Comparison of ENCODE assay signal across 17 cellular contexts in genomic region chr3:11118181-11118682, GRCh38. TPM values are rescaled to one million over a fixed set of nuclear protein-coding genes. Genes with fewer than 3 reads are reported as not detected.
DNase-seq lines count a peak whose midpoint lies in the region; ATAC-seq and TF ChIP-seq lines count a peak whose summit lies in the region.
"Had no signal": no experiment of that assay in that cellular context is flagged by ENCODE, and none has a peak within 500 bp of the region (broad histone marks: within the 10 kb centered on the region; RNA-seq: fewer than 3 reads in every experiment).

No MANE protein-coding gene starts in this region.

- H3K4me1 ChIP-seq in esophagus muscularis mucosa (peaks cover 0 to 7% (median 0%) of the 10 kb centered on the region in 4 donors), vagina (no peaks in the 10 kb centered on the region)
- H3K4me1 ChIP-seq: colonic mucosa, esophagus squamous epithelium, parathyroid adenoma had no signal

- peaks cover 0 to 10% (median 6%) of the 10 kb centered on the region in 4 donors for H3K9me3 ChIP-seq in esophagus muscularis mucosa
- H3K9me3 ChIP-seq in vagina: no peaks in the 10 kb centered on the region
- H3K9me3 ChIP-seq: colonic mucosa had no signal

- H3K27me3 ChIP-seq in esophagus muscularis mucosa (no peaks in the 10 kb centered on the region), vagina (no peaks in the 10 kb centered on the region)
- H3K27me3 ChIP-seq: colonic mucosa, esophagus squamous epithelium had no signal

- H3K4me3 Mint-ChIP-seq in osteocyte (ENCODE audit: unreplicated experiment): no peak overlapping the region
- no peak overlapping the region for H3K4me3 Mint-ChIP-seq in T-cell
- H3K4me3 Mint-ChIP-seq in glutamatergic neuron (ENCODE audit: unreplicated experiment): no peak overlapping the region
- no peak overlapping the region for H3K4me3 Mint-ChIP-seq in activated naive CD8-positive, alpha-beta T cell treated with anti-CD3 and anti-CD28 coated beads, Interleukin-2, amount 50 U/mL, for 24 hours
- H3K4me3 Mint-ChIP-seq: activated naive CD8-positive, alpha-beta T cell; mesothelial cell of epicardium; WTC11 had no signal

- ATAC-seq in T-cell (replicated peaks in 1 of 4): no peak
- ATAC-seq in activated naive CD8-positive, alpha-beta T cell treated with anti-CD3 and anti-CD28 coated beads, Interleukin-2, amount 50 U/mL, for 24 hours: no peak
- ATAC-seq: WTC11 had no signal

- TF ChIP-seq POLR2A in esophagus muscularis mucosa (IDR thresholded peaks at IDR 0.05; ENCODE audit: low read depth) (no peak), vagina (IDR thresholded peaks at IDR 0.05) (no peak)

- peak overlapping the region; percentile 69 for H3K27ac Mint-ChIP-seq in osteocyte (ENCODE audit: unreplicated experiment)
- no peak overlapping the region for H3K27ac Mint-ChIP-seq in T-cell
- no peak overlapping the region for H3K27ac Mint-ChIP-seq in glutamatergic neuron (ENCODE audit: unreplicated experiment)
- H3K27ac Mint-ChIP-seq in activated naive CD8-positive, alpha-beta T cell treated with anti-CD3 and anti-CD28 coated beads, Interleukin-2, amount 50 U/mL, for 24 hours: no peak overlapping the region
- H3K27ac Mint-ChIP-seq: activated naive CD8-positive, alpha-beta T cell; mesothelial cell of epicardium; WTC11 had no signal

- CTCF ChIA-PET in RWPE1 (lab: Yijun Ruan, JAX) (no interaction called here), T-cell (lab: Charles Lee) (interaction anchor here in 1 of 2 donors (0.6 kb wide), 1 partner anchor 55 kb away, joined by 3 read pairs; no protein-coding TSS in a partner anchor)

- intact Hi-C loops in esophagus muscularis mucosa (cut with DNase I): no loop called here
- intact Hi-C loops in vagina (cut with DNase I): no loop called here

- 53% methylated on average over 3 of the region's 8 CpGs for WGBS in esophagus muscularis mucosa

- H3K36me3 ChIP-seq in esophagus muscularis mucosa (no peaks in the 10 kb centered on the region), vagina (no peaks in the 10 kb centered on the region)
- H3K36me3 ChIP-seq: colonic mucosa, esophagus squamous epithelium had no signal

- peak overlapping the region; percentile 31 for H3K27ac ChIP-seq in RWPE1
- no peak overlapping the region for H3K27ac ChIP-seq in esophagus muscularis mucosa (replicated peaks in 1 of 4)
- H3K27ac ChIP-seq in vagina: no peak overlapping the region
- H3K27ac ChIP-seq: C4-2B, colonic mucosa, esophagus squamous epithelium, parathyroid adenoma had no signal

- H3K9me3 Mint-ChIP-seq in osteocyte (ENCODE audit: unreplicated experiment): peaks cover 15% of the 10 kb centered on the region
- peaks cover 2 to 8% (median 5%) of the 10 kb centered on the region in 3 donors for H3K9me3 Mint-ChIP-seq in T-cell
- H3K9me3 Mint-ChIP-seq in glutamatergic neuron (ENCODE audit: unreplicated experiment): no peaks in the 10 kb centered on the region
- H3K9me3 Mint-ChIP-seq in activated naive CD8-positive, alpha-beta T cell treated with anti-CD3 and anti-CD28 coated beads, Interleukin-2, amount 50 U/mL, for 24 hours: peaks cover 13% of the 10 kb centered on the region

- DNase-seq in EL: peak; percentile 82
- DNase-seq in RWPE1 (ENCODE audit: low spot score): no peak
- DNase-seq in esophagus muscularis mucosa (ENCODE audit: extremely low spot score): peak; percentile 42
- DNase-seq in osteocyte (ENCODE audit: extremely low spot score, unreplicated experiment): no peak
- DNase-seq in T-cell: no peak
- no peak for DNase-seq in glutamatergic neuron
- no peak for DNase-seq in vagina (ENCODE audit: extremely low spot score in 2 of 2)
- no peak for DNase-seq in activated naive CD8-positive, alpha-beta T cell treated with anti-CD3 and anti-CD28 coated beads, Interleukin-2, amount 50 U/mL, for 24 hours
- DNase-seq: colonic mucosa, DND-41, esophagus squamous epithelium, NCI-H1048 had no signal

- no peak for TF ChIP-seq EP300 in esophagus muscularis mucosa (IDR thresholded peaks at IDR 0.05)

- POLR2A ChIA-PET in RWPE1 (lab: Yijun Ruan, JAX; ENCODE audit: low non-redundant PET) (no interaction called here), T-cell (lab: Charles Lee) (no interaction called here)

- H3K27me3 Mint-ChIP-seq in osteocyte (ENCODE audit: unreplicated experiment) (no peaks in the 10 kb centered on the region), T-cell (peaks cover 19 to 27% of the 10 kb centered on the region in 2 donors), glutamatergic neuron (ENCODE audit: unreplicated experiment) (peaks cover 3% of the 10 kb centered on the region)
- peaks cover 39% of the 10 kb centered on the region for H3K27me3 Mint-ChIP-seq in activated naive CD8-positive, alpha-beta T cell treated with anti-CD3 and anti-CD28 coated beads, Interleukin-2, amount 50 U/mL, for 24 hours

- H3K4me1 Mint-ChIP-seq in osteocyte (ENCODE audit: unreplicated experiment) (peaks cover 12% of the 10 kb centered on the region), T-cell (no peaks in the 10 kb centered on the region), glutamatergic neuron (ENCODE audit: low read depth, unreplicated experiment) (no peaks in the 10 kb centered on the region)
- H3K4me1 Mint-ChIP-seq in activated naive CD8-positive, alpha-beta T cell treated with anti-CD3 and anti-CD28 coated beads, Interleukin-2, amount 50 U/mL, for 24 hours: no peaks in the 10 kb centered on the region
- H3K4me1 Mint-ChIP-seq: mesothelial cell of epicardium had no signal

- H3K4me3 ChIP-seq in esophagus muscularis mucosa (no peak overlapping the region), vagina (no peak overlapping the region)
- H3K4me3 ChIP-seq: colonic mucosa, esophagus squamous epithelium had no signal

- H3K36me3 Mint-ChIP-seq in osteocyte (ENCODE audit: unreplicated experiment) (no peaks in the 10 kb centered on the region), T-cell (no peaks in the 10 kb centered on the region), glutamatergic neuron (ENCODE audit: unreplicated experiment) (no peaks in the 10 kb centered on the region)
- H3K36me3 Mint-ChIP-seq in activated naive CD8-positive, alpha-beta T cell treated with anti-CD3 and anti-CD28 coated beads, Interleukin-2, amount 50 U/mL, for 24 hours (ENCODE audit: low read depth): no peaks in the 10 kb centered on the region
- H3K36me3 Mint-ChIP-seq: activated naive CD8-positive, alpha-beta T cell; mesothelial cell of epicardium had no signal

- TF ChIP-seq CTCF in RWPE1 (conservative IDR thresholded peaks at IDR 0.05; ENCODE audit: low read depth): no peak
- TF ChIP-seq CTCF in esophagus muscularis mucosa (IDR thresholded peaks at IDR 0.05): no peak
- TF ChIP-seq CTCF in osteocyte (IDR thresholded peaks at IDR 0.05): no peak
- TF ChIP-seq CTCF in glutamatergic neuron (IDR thresholded peaks at IDR 0.05; ENCODE audit: partially characterized antibody, unreplicated experiment): no peak
- no peak for TF ChIP-seq CTCF in vagina (IDR thresholded peaks at IDR 0.05)

RNA-seq across cellular contexts. Expression of gene HRH1, which starts 36.1 kb away (rescaled TPM):
- total RNA-seq in esophagus muscularis mucosa (10 to 100 TPM in 1 of 4 donors, 1 to 10 TPM in 3; 3.7 to 15.9 (median 5.9) TPM), osteocyte (28.6 and 30.3 TPM in 2 replicates), T-cell (1 to 10 TPM in 1 of 5 donors, under 1 TPM in 2, not detected in 2; 0.19 to 2.0 (median 0.46) TPM), glutamatergic neuron (ENCODE audit: unreplicated experiment) (not detected), vagina (9.3 TPM)
- total RNA-seq: WTC11 had no signal

Comparison
In these comparisons a context has a peak if more than half of its experiments do, and no peak if none do; other contexts are left out.
1. DNase-seq: peak in EL (single experiment) and esophagus muscularis mucosa (single experiment); none in RWPE1 (single experiment), osteocyte (single experiment), T-cell (0 of 34), glutamatergic neuron (single experiment), vagina (0 of 2) and activated naive CD8-positive, alpha-beta T cell treated with anti-CD3 and anti-CD28 coated beads, Interleukin-2, amount 50 U/mL, for 24 hours (single experiment).